Comparison of ENCODE assay signal across 8 cellular contexts in genomic region chr1:226569879-226570547, GRCh38.
DNase-seq lines count a peak whose midpoint lies in the region; ATAC-seq and TF ChIP-seq lines count a peak whose summit lies in the region.

No MANE protein-coding gene starts in this region.

- H3K27ac ChIP-seq in KMS-11, result no peak overlapping the region

- H3K4me2 ChIP-seq in KMS-11, result no peak overlapping the region

- no peaks in the 10 kb centered on the region for H3K36me3 ChIP-seq in KMS-11 (ENCODE audit: insufficient read depth)

- no peak overlapping the region for H3K9ac ChIP-seq in KMS-11

- H2AFZ ChIP-seq in KMS-11 (ENCODE audit: low read depth), result no peak overlapping the region

- ATAC-seq in GM21515 (IDR thresholded peaks at IDR 0.05; ENCODE audit: unreplicated experiment) (no peak), GM19395 (IDR thresholded peaks at IDR 0.05; ENCODE audit: unreplicated experiment) (no peak)

- no peaks in the 10 kb centered on the region for H4K20me1 ChIP-seq in KMS-11 (ENCODE audit: insufficient read depth)

- no peaks in the 10 kb centered on the region for H3K27me3 ChIP-seq in KMS-11 (ENCODE audit: insufficient read depth, low read depth)

- no peak overlapping the region for H3K4me3 ChIP-seq in KMS-11 (IDR thresholded peaks at IDR 0.05; ENCODE audit: insufficient read depth, low read depth, low read length)
- no peak overlapping the region for H3K4me3 ChIP-seq in astrocyte of the spinal cord (ENCODE audit: low read depth, low read length)
- no peak overlapping the region for H3K4me3 ChIP-seq in retinal pigment epithelial cell (ENCODE audit: low read length)

- in situ Hi-C loops in astrocyte of the spinal cord (cut with HindIII; ENCODE audit: low sequenced_read_pairs), result no loop called here

- DNase-seq in NCI-H345 (lab: John Stamatoyannopoulos, UW) (peak; percentile 21), NCI-H345 treated with DMSO at 0.1 percent for 48 hours (lab: John Stamatoyannopoulos, UW; ENCODE audit: unreplicated experiment) (no peak), astrocyte of the spinal cord (ENCODE audit: low read depth, low spot score) (no peak), retinal pigment epithelial cell (ENCODE audit: low read depth) (no peak), HK-2 (ENCODE audit: unreplicated experiment) (no peak)

- TF ChIP-seq CTCF in KMS-11 (conservative IDR thresholded peaks at IDR 0.05; ENCODE audit: low read depth, low read length), result 0 out of 2 replicates have a peak, but pooled peaks have one; percentile 22
- TF ChIP-seq CTCF in astrocyte of the spinal cord (IDR thresholded peaks at IDR 0.05; ENCODE audit: low read depth, low read length), result peak; percentile 32
- peak; percentile 40 for TF ChIP-seq CTCF in retinal pigment epithelial cell (conservative IDR thresholded peaks at IDR 0.05; ENCODE audit: low read depth, low read length)

- H3K79me2 ChIP-seq in KMS-11 (ENCODE audit: insufficient read depth, low read depth), result no peaks in the 10 kb centered on the region

- H3K4me1 ChIP-seq in KMS-11 (ENCODE audit: low read depth, poor library complexity, severe bottlenecking), result peaks cover 5% of the 10 kb centered on the region
